ENCODE assay signal across 17 cellular contexts in the genomic region with DNA sequence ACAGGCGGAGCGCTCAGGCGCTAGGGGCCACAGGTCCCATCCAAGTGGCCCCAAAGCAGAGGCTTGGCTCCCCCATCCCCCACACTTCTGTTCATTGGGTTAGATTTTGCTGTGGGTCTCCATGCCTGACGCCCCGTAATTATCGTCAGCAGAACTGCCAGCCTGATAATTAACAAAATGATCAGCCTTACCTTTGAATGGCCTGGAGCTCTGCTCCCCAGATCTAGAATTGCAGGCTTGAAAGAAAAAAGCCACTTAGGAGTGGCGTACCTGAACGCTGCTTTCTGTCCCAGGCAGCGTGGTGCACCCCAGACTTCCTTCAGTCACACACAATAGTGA. TPM values are rescaled to one million over a fixed set of nuclear protein-coding genes. Genes with fewer than 3 reads are reported as not detected.
A peak's percentile ranks its signal among the peaks of the same experiment; 100 is the strongest.
DNase-seq lines count a peak whose midpoint lies in the region; ATAC-seq and TF ChIP-seq lines count a peak whose summit lies in the region.
"Had no signal": no experiment of that assay in that cellular context is flagged by ENCODE, and none has a peak within 500 bp of the region (broad histone marks: within the 10 kb centered on the region; RNA-seq: fewer than 3 reads in every experiment).

No MANE protein-coding gene starts in this region.

- H2AFZ ChIP-seq in PC-9 = no peak overlapping the region

- no peaks in the 10 kb centered on the region for H3K79me2 ChIP-seq in PC-9 (ENCODE audit: low read depth)

- H3K4me1 ChIP-seq in PC-9 (replicated peaks; ENCODE audit: insufficient read depth) = peaks cover 15% of the 10 kb centered on the region
- H3K4me1 ChIP-seq in esophagus (ENCODE audit: control insufficient read depth in 2 of 2, insufficient read depth in 2 of 2, low read length in 1 of 2) = peaks cover 4 to 39% of the 10 kb centered on the region in 2 donors
- peaks cover 62% of the 10 kb centered on the region for H3K4me1 ChIP-seq in suprapubic skin

- H3K9me3 ChIP-seq in PC-9 (ENCODE audit: insufficient read depth, low read depth) (no peaks in the 10 kb centered on the region), esophagus (ENCODE audit: control insufficient read depth in 2 of 2, insufficient read depth in 1 of 2, low read depth in 1 of 2, low read length in 1 of 2) (no peaks in the 10 kb centered on the region), suprapubic skin (no peaks in the 10 kb centered on the region)
- H3K9me3 ChIP-seq: ovary had no signal

- H3K27ac ChIP-seq in PC-9 = 0 out of 2 replicates have a peak overlapping the region, but pooled peaks have one; percentile 37
- peak overlapping the region; percentile 79 to 89 for H3K27ac ChIP-seq in esophagus (ENCODE audit: low read depth in 2 of 2, low read length in 1 of 2)
- H3K27ac ChIP-seq in suprapubic skin = peak overlapping the region; percentile 54
- no peak overlapping the region for H3K27ac ChIP-seq in brain microvascular endothelial cell

- in situ Hi-C loops in brain microvascular endothelial cell (cut with HindIII; ENCODE audit: low pct_ligation_motif_present, low sequenced_read_pairs) = no loop called here

- H3K27me3 ChIP-seq in PC-9 (ENCODE audit: insufficient read depth, low read depth) (no peaks in the 10 kb centered on the region), esophagus (ENCODE audit: control insufficient read depth in 1 of 2, insufficient read depth in 2 of 2, low read length in 2 of 2) (no peaks in the 10 kb centered on the region), suprapubic skin (no peaks in the 10 kb centered on the region), brain microvascular endothelial cell (replicated peaks) (no peaks in the 10 kb centered on the region)
- H3K27me3 ChIP-seq: dorsolateral prefrontal cortex, ovary had no signal

- DNase-seq in NCI-H1105 treated with DMSO at 0.1 percent for 48 hours (lab: John Stamatoyannopoulos, UW) = peak; percentile 62
- DNase-seq in NCI-H1105 (lab: John Stamatoyannopoulos, UW) = no peak
- DNase-seq in PC-9 = no peak
- no peak for DNase-seq in suprapubic skin (ENCODE audit: low spot score in 2 of 2)
- no peak for DNase-seq in brain microvascular endothelial cell
- DNase-seq: NK-92 treated with Interleukin-12 subunit alpha and Interleukin-12 subunit beta, amount 100 ng/mL, for 24 hours; SIG-M5 had no signal

- H3K4me3 ChIP-seq in PC-9 (no peak overlapping the region), esophagus (ENCODE audit: low read depth in 1 of 2, low read length in 2 of 2) (no peak overlapping the region), suprapubic skin (no peak overlapping the region), brain microvascular endothelial cell (ENCODE audit: low read depth, low read length) (no peak overlapping the region)
- H3K4me3 ChIP-seq: ovary had no signal

- TF ChIP-seq POLR2A in suprapubic skin (IDR thresholded peaks at IDR 0.05) = no peak

- TF ChIP-seq CTCF in PC-9 (conservative IDR thresholded peaks at IDR 0.05) (no peak; the same call in none of the 2 replicates), suprapubic skin (IDR thresholded peaks at IDR 0.05) (no peak), brain microvascular endothelial cell (IDR thresholded peaks at IDR 0.05; ENCODE audit: low read depth, low read length, missing control alignments) (no peak)

- peaks cover 3% of the 10 kb centered on the region; the same call in 1 of the 2 replicates for H4K20me1 ChIP-seq in PC-9 (ENCODE audit: insufficient read depth)

- TSS peak; percentile 18 for BruUV-seq in PC-9 (replicated peaks; lab: Mats Ljungman, UMichigan)

- intact Hi-C loops in PC-9 (cut with micrococcal nuclease; ENCODE audit: unreplicated experiment) = loop anchor here (1.0 kb wide), 1 partner anchor 52 kb away; no protein-coding TSS in a partner anchor

- peaks cover 7% of the 10 kb centered on the region; the same call in 1 of the 2 replicates for H3F3A ChIP-seq in PC-9 (ENCODE audit: insufficient read depth, low read depth)

- WGBS in esophagus, 2 donors = 62 to 83% methylated on average over 9 of the region's 9 CpGs
- WGBS in suprapubic skin = 81% methylated on average over 6 of the region's 9 CpGs

- CTCF ChIA-PET in PC-9 (lab: Charles Lee) = interaction anchor here (0.6 to 2.5 kb wide), 10 partner anchors 38 to 790 kb away, joined by 3 to 40 read pairs (median 6); partner anchors contain the start of genes LRP1 and STAT6

- H3K4me2 ChIP-seq in PC-9 = peak overlapping the region; percentile 13; the same call in 1 of the 2 replicates

- POLR2A ChIA-PET in PC-9 (lab: Charles Lee; ENCODE audit: unreplicated experiment) = interaction anchor here (0.6 to 1.4 kb wide), 3 partner anchors 48 to 246 kb away, joined by 3 to 27 read pairs (median 18); no protein-coding TSS in a partner anchor

- H3K36me3 ChIP-seq in PC-9 (ENCODE audit: low read depth) (no peaks in the 10 kb centered on the region), esophagus (ENCODE audit: control insufficient read depth in 2 of 2, insufficient read depth in 2 of 2, low read length in 1 of 2) (peaks cover 0 to 47% of the 10 kb centered on the region in 2 donors), suprapubic skin (peaks cover 56% of the 10 kb centered on the region), brain microvascular endothelial cell (replicated peaks) (peaks cover 71% of the 10 kb centered on the region)
- H3K36me3 ChIP-seq: ovary had no signal

- no peak for ATAC-seq in HG03025 (IDR thresholded peaks at IDR 0.05; ENCODE audit: low FRiP score, unreplicated experiment)
- no peak for ATAC-seq in HG03469 (IDR thresholded peaks at IDR 0.05; ENCODE audit: unreplicated experiment)

- no peaks in the 10 kb centered on the region for H3K9me2 ChIP-seq in PC-9 (ENCODE audit: insufficient read depth)

- no peak for TF ChIP-seq EP300 in suprapubic skin (IDR thresholded peaks at IDR 0.05)

RNA-seq across cellular contexts. Expression of gene LRP1-AS, which starts 28.7 kb away (rescaled TPM):
- not detected in 2 replicates for total RNA-seq in PC-9 (2021)
- not detected for polyA plus RNA-seq in esophagus
- total RNA-seq in suprapubic skin = not detected
- total RNA-seq: fibroblast of lung, kidney epithelial cell, mononuclear cell, ovary had no signal
- polyA plus RNA-seq: fibroblast of lung, ovary, thymus had no signal

RNA-seq across cellular contexts. Expression of gene NXPH4, which starts 40.5 kb away (rescaled TPM):
- total RNA-seq in PC-9 (2021) = 20.3 and 20.6 TPM in 2 replicates
- polyA plus RNA-seq in esophagus = 1 to 10 TPM in 1 of 2 donors, under 1 TPM in 1; 0.73 to 1.3 TPM
- 10 to 100 TPM in 3 of 4 donors, 1 to 10 TPM in 1; 7.1 to 26.0 (median 18.3) TPM for total RNA-seq in suprapubic skin
- total RNA-seq: mononuclear cell, skeletal muscle tissue had no signal

RNA-seq across cellular contexts. Expression of gene LRP1, which starts 47.8 kb away (rescaled TPM):
- total RNA-seq in PC-9 (2021) (51.4 and 70.1 TPM in 2 replicates), suprapubic skin (100 to 1,000 TPM in 2 of 4 donors, 10 to 100 TPM in 2; 83.1 to 149 (median 106) TPM)
- polyA plus RNA-seq in esophagus = 10 to 100 TPM; 29.6 to 47.6 TPM

RNA-seq across cellular contexts. Expression of gene SHMT2, which starts 53.4 kb away (rescaled TPM):
- 220 and 227 TPM in 2 replicates for total RNA-seq in PC-9 (2021)
- polyA plus RNA-seq in esophagus = 10 to 100 TPM; 19.8 to 69.5 TPM
- 10 to 100 TPM; 53.5 to 87.2 (median 70.3) TPM for total RNA-seq in suprapubic skin
